In the genomic region with DNA sequence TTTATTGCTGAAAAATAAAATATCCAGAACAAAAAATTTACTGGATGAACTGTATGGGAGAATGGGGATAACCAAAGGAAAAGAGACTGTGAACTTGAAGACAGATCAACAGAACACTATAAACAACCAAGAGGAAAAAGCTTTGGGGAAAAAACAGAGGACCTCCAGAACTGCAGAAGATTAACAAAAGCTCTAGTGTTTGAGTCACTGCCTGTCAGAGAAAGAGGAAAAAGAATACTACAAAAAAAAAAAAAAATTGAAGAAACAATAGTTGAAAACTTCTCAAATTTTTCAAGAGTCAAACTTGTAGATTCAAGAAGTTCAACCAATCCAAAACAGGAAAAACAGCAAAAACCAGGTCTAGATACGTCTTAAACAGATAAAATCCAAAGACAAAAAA, we compare ENCODE assay signal across 25 cellular contexts. TPM values are rescaled to one million over a fixed set of nuclear protein-coding genes. Genes with fewer than 3 reads are reported as not detected.
"Had no signal": no experiment of that assay in that cellular context is flagged by ENCODE, and none has a peak within 500 bp of the region (broad histone marks: within the 10 kb centered on the region; RNA-seq: fewer than 3 reads in every experiment).

No MANE protein-coding gene starts in this region.

- H3K4me3 ChIP-seq: Peyer's patch, SK-N-MC had no signal

- H3K4me1 ChIP-seq: Peyer's patch had no signal

- H3K36me3 ChIP-seq: Peyer's patch had no signal

- ATAC-seq: activated T-cell treated with anti-CD3 and anti-CD28 coated beads, Interleukin-2, amount 50 U/mL, for 4 hours; T-cell had no signal

- H3K9me3 Mint-ChIP-seq: activated B cell treated with CpG ODN at 0.5 μM for 24 hours; activated CD4-positive, alpha-beta T cell treated with anti-CD3 and anti-CD28 coated beads, Interleukin-2, amount 10 ng/mL, durations not matched to agents 24 days and 14 days; activated T-cell treated with anti-CD3 and anti-CD28 coated beads, Interleukin-2, amount 50 U/mL, for 4 hours; T-cell had no signal

- H3K9me3 ChIP-seq: Peyer's patch had no signal

- DNase-seq: activated B cell treated with CpG ODN at 0.5 μM for 24 hours; activated CD4-positive, alpha-beta T cell treated with anti-CD3 and anti-CD28 coated beads for 1 hour; activated CD4-positive, alpha-beta T cell treated with anti-CD3 and anti-CD28 coated beads, Interleukin-2, amount 10 ng/mL, durations not matched to agents 24 days and 14 days; activated CD4-positive, alpha-beta T cell treated with anti-CD3 and anti-CD28 coated beads, Interleukin-2, amount 50 U/mL, for 48 hours; activated effector memory CD4-positive, alpha-beta T cell treated with anti-CD3 and anti-CD28 coated beads, Interleukin-2, amount 50 U/mL, for 16 hours; activated naive CD4-positive, alpha-beta T cell treated with Interleukin-2 at 50 U/mL for 16 hours; activated T-cell treated with anti-CD3 and anti-CD28 coated beads, Interleukin-2, amount 50 U/mL, for 4 hours; brain microvascular endothelial cell; KG1; NCI-H1048; NCI-H146; NCI-H2029; NCI-H2107; NCI-H345; NCI-H510A; NCI-H526 treated with DMSO at 0.1 percent for 48 hours; NCI-H82; Peyer's patch; SIG-M5; T-cell; T-helper 2 cell; T1000 had no signal

- H3K27me3 ChIP-seq: brain microvascular endothelial cell, Peyer's patch had no signal

- H3K27ac ChIP-seq: brain microvascular endothelial cell, Peyer's patch, SK-N-MC had no signal

- H3K4me3 Mint-ChIP-seq: activated B cell treated with CpG ODN at 0.5 μM for 24 hours; activated CD4-positive, alpha-beta T cell treated with anti-CD3 and anti-CD28 coated beads, Interleukin-2, amount 10 ng/mL, durations not matched to agents 24 days and 14 days; activated naive CD8-positive, alpha-beta T cell; activated T-cell treated with anti-CD3 and anti-CD28 coated beads, Interleukin-2, amount 50 U/mL, for 4 hours; IgD-negative memory B cell; T-cell had no signal

- H3K36me3 Mint-ChIP-seq: activated naive CD8-positive, alpha-beta T cell; T-cell had no signal

- H3K4me1 Mint-ChIP-seq: activated B cell treated with CpG ODN at 0.5 μM for 24 hours; activated CD4-positive, alpha-beta T cell treated with anti-CD3 and anti-CD28 coated beads, Interleukin-2, amount 10 ng/mL, durations not matched to agents 24 days and 14 days; IgD-negative memory B cell; T-cell had no signal

- H3K27ac Mint-ChIP-seq: activated B cell treated with CpG ODN at 0.5 μM for 24 hours; activated CD4-positive, alpha-beta T cell treated with anti-CD3 and anti-CD28 coated beads, Interleukin-2, amount 10 ng/mL, durations not matched to agents 24 days and 14 days; activated naive CD8-positive, alpha-beta T cell; IgD-negative memory B cell; T-cell had no signal

RNA-seq across cellular contexts. Expression of a gene that starts 44.3 kb away (rescaled TPM):
- total RNA-seq: activated B cell treated with CpG ODN at 0.5 μM for 24 hours; activated CD4-positive, alpha-beta T cell treated with anti-CD3 and anti-CD28 coated beads, Interleukin-2, amount 10 ng/mL, durations not matched to agents 24 days and 14 days had no signal
- polyA plus RNA-seq: IgD-negative memory B cell had no signal
